Comparison of ENCODE assay signal across 27 cellular contexts in the genomic region with DNA sequence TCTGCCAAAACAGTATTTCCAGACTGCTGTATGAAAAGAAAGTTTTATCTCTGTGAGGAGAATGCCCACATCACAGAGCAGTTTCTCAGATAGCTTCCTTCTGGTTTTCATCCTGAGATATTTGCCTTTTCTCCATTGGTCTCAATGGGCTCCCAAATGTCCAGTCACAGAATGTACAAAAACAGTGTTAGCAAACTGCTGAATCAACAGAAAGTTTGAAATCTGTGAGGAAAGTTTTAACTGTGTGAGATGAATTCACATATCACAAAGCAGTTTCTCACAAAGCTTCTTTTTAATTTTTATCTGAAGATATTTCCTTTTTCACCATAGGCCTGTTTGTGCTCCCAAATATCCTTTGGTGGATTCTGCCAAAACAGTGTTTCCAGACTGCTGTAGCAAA.
"Had no signal": no experiment of that assay in that cellular context is flagged by ENCODE, and none has a peak within 500 bp of the region (broad histone marks: within the 10 kb centered on the region; RNA-seq: fewer than 3 reads in every experiment).

No MANE protein-coding gene starts in this region.

- H3K4me1 ChIP-seq: esophagus squamous epithelium, gastrocnemius medialis, heart right ventricle, left lung, lower lobe of right lung had no signal

- H3K36me3 ChIP-seq: esophagus squamous epithelium, gastrocnemius medialis, heart right ventricle, left lung, lower lobe of right lung had no signal

- H3K9me3 ChIP-seq: gastrocnemius medialis had no signal

- DNase-seq: dermis blood vessel endothelial cell; dorsolateral prefrontal cortex; effector CD4-positive, alpha-beta T cell; effector memory CD4-positive, alpha-beta T cell; erythroblast; esophagus squamous epithelium; foreskin fibroblast; foreskin melanocyte; gastrocnemius medialis; glutamatergic neuron; head of caudate nucleus; heart right ventricle; hippocampal formation; left cardiac atrium; left lung; left ventricle myocardium superior; lower lobe of right lung; mesenchymal stem cell; mucosa of descending colon; naive B cell had no signal

- H3K27me3 ChIP-seq: dorsolateral prefrontal cortex, esophagus squamous epithelium, gastrocnemius medialis, heart right ventricle, left lung had no signal

- ATAC-seq: esophagus mucosa, gastrocnemius medialis, heart right ventricle, left cardiac atrium, left lung, left ventricle myocardium superior, lower lobe of right lung, mucosa of descending colon had no signal

- H3K4me3 ChIP-seq: coronary artery, dorsolateral prefrontal cortex, esophagus squamous epithelium, gastrocnemius medialis, heart right ventricle, left lung, lower lobe of right lung, mucosa of descending colon had no signal

- FAIRE-seq: colon, endometrium, islet of Langerhans, keratinocyte had no signal

- H3K27ac ChIP-seq: coronary artery, dorsolateral prefrontal cortex, epithelial cell of prostate, esophagus squamous epithelium, gastrocnemius medialis, heart right ventricle, left lung, lower lobe of right lung had no signal
